In the genomic region with DNA sequence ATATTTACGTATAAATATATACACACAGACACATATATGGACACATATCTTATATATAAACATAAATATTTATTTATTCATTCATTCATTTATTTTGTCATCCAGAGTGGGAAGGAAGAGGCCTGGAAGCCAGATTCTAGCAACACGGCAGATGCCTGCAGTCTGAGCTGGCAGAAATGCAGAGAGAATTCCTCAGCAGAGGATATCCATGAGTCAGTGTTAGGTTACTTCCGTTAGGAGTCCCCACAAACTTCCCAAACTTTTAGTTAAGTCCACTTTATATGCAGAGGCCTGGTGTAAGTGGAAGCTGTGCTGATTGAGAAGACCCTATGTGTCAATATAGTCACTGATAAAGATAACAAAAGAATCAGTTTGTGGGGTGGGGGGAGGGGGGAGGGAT, we compare ENCODE assay signal across 12 cellular contexts.
DNase-seq lines count a peak whose midpoint lies in the region; ATAC-seq and TF ChIP-seq lines count a peak whose summit lies in the region.
"Had no signal": no experiment of that assay in that cellular context is flagged by ENCODE, and none has a peak within 500 bp of the region (broad histone marks: within the 10 kb centered on the region; RNA-seq: fewer than 3 reads in every experiment).

No MANE protein-coding gene starts in this region.

- H3K27ac ChIP-seq in osteoblast (ENCODE audit: low read depth, low read length), result no peak overlapping the region
- H3K27ac ChIP-seq: cardiac muscle cell, sigmoid colon had no signal

- no peak overlapping the region for H3K4me2 ChIP-seq in osteoblast (ENCODE audit: insufficient read depth, low read length)

- H4K20me1 ChIP-seq in osteoblast (ENCODE audit: insufficient read depth, low read length), result no peaks in the 10 kb centered on the region

- ATAC-seq in SK-N-SH treated with all-trans-retinoic acid at 6 μM for 48 hours, result peak; percentile 93
- ATAC-seq in left colon, result no peak

- DNase-seq in GM04504 (ENCODE audit: low read depth) (peak; percentile 13), fibroblast of mammary gland (ENCODE audit: low read depth) (peak; percentile 60), osteoblast (ENCODE audit: insufficient read length, low spot score, missing footprints) (peak; percentile 92), GM13976 (ENCODE audit: low spot score) (no peak), anterior cingulate cortex (lab: John Stamatoyannopoulos, UW) (no peak), UCSD-AML1 (lab: John Stamatoyannopoulos, UW; ENCODE audit: unreplicated experiment) (no peak), left colon (no peak)
- DNase-seq: naive B cell, NCI-H2107, sigmoid colon had no signal

- H2AFZ ChIP-seq in osteoblast (ENCODE audit: low read length), result no peak overlapping the region

- TF ChIP-seq CTCF in fibroblast of mammary gland (conservative IDR thresholded peaks at IDR 0.05; ENCODE audit: control insufficient read depth, insufficient read depth, low read depth, low read length) (no peak), osteoblast (IDR thresholded peaks at IDR 0.05; ENCODE audit: extremely low read depth, low read depth, low read length) (no peak), GM13976 (IDR thresholded peaks at IDR 0.05; ENCODE audit: borderline replicate concordance, control extremely low read depth, extremely low read depth, insufficient read depth, missing control alignments) (no peak)

- H3K4me3 ChIP-seq in fibroblast of mammary gland (ENCODE audit: control insufficient read depth, low read depth, low read length) (no peak overlapping the region), osteoblast (ENCODE audit: insufficient read depth, low read length) (no peak overlapping the region)
- H3K4me3 ChIP-seq: cardiac muscle cell, sigmoid colon had no signal

- H3K4me1 ChIP-seq in osteoblast (ENCODE audit: insufficient read depth, low read length), result peaks cover 7% of the 10 kb centered on the region
- H3K4me1 ChIP-seq: sigmoid colon had no signal

- H3K9me3 ChIP-seq in osteoblast (ENCODE audit: low read depth, low read length), result no peaks in the 10 kb centered on the region
- H3K9me3 ChIP-seq: sigmoid colon had no signal

- in situ Hi-C loops in GM13976 (cut with MboI; ENCODE audit: low sequenced_read_pairs, unreplicated experiment), result no loop called here

- intact Hi-C loops in left colon (cut with DNase I, micrococcal nuclease), result no loop called here

- no peaks in the 10 kb centered on the region for H3K27me3 ChIP-seq in osteoblast (ENCODE audit: insufficient read depth, low read length)
- H3K27me3 ChIP-seq: sigmoid colon had no signal

- H3K36me3 ChIP-seq in osteoblast (ENCODE audit: insufficient read depth, low read length), result peaks cover 4% of the 10 kb centered on the region
- H3K36me3 ChIP-seq: cardiac muscle cell, sigmoid colon had no signal

- no peaks in the 10 kb centered on the region for H3K79me2 ChIP-seq in osteoblast (ENCODE audit: insufficient read depth, low read length)

TF ChIP-seq in SK-N-SH treated with all-trans-retinoic acid at 6 μM for 48 hours, 23 proteins besides CTCF, POLR2A, EP300 and RAD21:
- TF ChIP-seq ARNTL (CRISPR knock-in tag; IDR thresholded peaks at IDR 0.05; ENCODE audit: borderline replicate concordance, low read depth) (no peak), ZNF8 (CRISPR knock-in tag; IDR thresholded peaks at IDR 0.05) (no peak), ESRRG (CRISPR knock-in tag; IDR thresholded peaks at IDR 0.05) (no peak), ISL1 (CRISPR knock-in tag; IDR thresholded peaks at IDR 0.05) (no peak), OSR1 (CRISPR knock-in tag; IDR thresholded peaks at IDR 0.05) (no peak)
- TF ChIP-seq, protein P1, sequence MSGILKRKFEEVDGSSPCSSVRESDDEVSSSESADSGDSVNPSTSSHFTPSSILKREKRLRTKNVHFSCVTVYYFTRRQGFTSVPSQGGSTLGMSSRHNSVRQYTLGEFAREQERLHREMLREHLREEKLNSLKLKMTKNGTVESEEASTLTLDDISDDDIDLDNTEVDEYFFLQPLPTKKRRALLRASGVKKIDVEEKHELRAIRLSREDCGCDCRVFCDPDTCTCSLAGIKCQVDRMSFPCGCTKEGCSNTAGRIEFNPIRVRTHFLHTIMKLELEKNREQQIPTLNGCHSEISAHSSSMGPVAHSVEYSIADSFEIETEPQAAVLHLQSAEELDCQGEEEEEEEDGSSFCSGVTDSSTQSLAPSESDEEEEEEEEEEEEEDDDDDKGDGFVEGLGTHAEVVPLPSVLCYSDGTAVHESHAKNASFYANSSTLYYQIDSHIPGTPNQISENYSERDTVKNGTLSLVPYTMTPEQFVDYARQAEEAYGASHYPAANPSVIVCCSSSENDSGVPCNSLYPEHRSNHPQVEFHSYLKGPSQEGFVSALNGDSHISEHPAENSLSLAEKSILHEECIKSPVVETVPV (CRISPR knock-in tag; IDR thresholded peaks at IDR 0.05), result no peak

Comparison
In these comparisons a context has a peak if more than half of its experiments do, and no peak if none do; other contexts are left out.
1. DNase-seq: peak in GM04504 (single experiment), fibroblast of mammary gland (single experiment) and osteoblast (single experiment); none in GM13976 (single experiment), anterior cingulate cortex (0 of 58), UCSD-AML1 (single experiment) and left colon (0 of 2).